28 cellular contexts compared by ENCODE assay signal in genomic region chr15:57481038-57481705, GRCh38.
"Had no signal": no experiment of that assay in that cellular context is flagged by ENCODE, and none has a peak within 500 bp of the region (broad histone marks: within the 10 kb centered on the region; RNA-seq: fewer than 3 reads in every experiment).

No MANE protein-coding gene starts in this region.

- H3K4me3 ChIP-seq: heart right ventricle, hepatocyte, left ventricle myocardium inferior, lung, mucosa of descending colon, pancreas, prostate gland, skin epidermis, suprapubic skin, thoracic aorta, tibial artery, upper lobe of right lung had no signal

- H3K4me1 ChIP-seq: left ventricle myocardium inferior, upper lobe of right lung had no signal

- FAIRE-seq: pancreas, urothelium cell line had no signal

- H3K9me3 ChIP-seq: heart right ventricle, left ventricle myocardium inferior, mucosa of descending colon, pancreas, prostate gland, suprapubic skin, thoracic aorta, tibial artery, upper lobe of right lung had no signal

- H3K27ac ChIP-seq: heart right ventricle, hepatocyte, left ventricle myocardium inferior, skin epidermis, suprapubic skin, thoracic aorta, tibial artery, upper lobe of right lung had no signal

- ATAC-seq: heart right ventricle; mucosa of descending colon; naive thymus-derived CD4-positive, alpha-beta T cell; natural killer cell treated with Interleukin-12 subunit alpha and Interleukin-12 subunit beta and Interleukin-15 and Interleukin-18, amount 100 ng/mL, for 72 hours; pancreas; right cardiac atrium; sciatic nerve; stimulated activated effector memory CD8-positive, alpha-beta T cell treated with anti-CD3 and anti-CD28 coated beads, Interleukin-12 subunit alpha, Interleukin-12 subunit beta, amount 100 ng/mL, for 72 hours; upper lobe of right lung had no signal

- H3K36me3 ChIP-seq: left ventricle myocardium inferior, pancreas, prostate gland, suprapubic skin, thoracic aorta, tibial artery, upper lobe of right lung had no signal

- DNase-seq: heart right ventricle; left ventricle myocardium inferior; midbrain; mucosa of descending colon; naive thymus-derived CD4-positive, alpha-beta T cell; nucleus accumbens; pancreas; posterior cingulate gyrus; retina; right cardiac atrium; stimulated activated CD4-positive, alpha-beta T cell treated with anti-CD3 and anti-CD28 coated beads, Interleukin-12 subunit alpha, Interleukin-12 subunit beta, amount 100 ng/mL, for 4 hours; stimulated activated CD4-positive, alpha-beta T cell treated with anti-CD3 and anti-CD28 coated beads, Interleukin-15, amount 100 ng/mL, for 24 hours; stimulated activated CD4-positive, alpha-beta T cell treated with anti-CD3 and anti-CD28 coated beads, Interleukin-2, amount 100 ng/mL, for 24 hours; stimulated activated CD4-positive, alpha-beta T cell treated with anti-CD3 and anti-CD28 coated beads, Interleukin-4, amount 100 ng/mL, for 1 hour; stimulated activated naive CD4-positive, alpha-beta T cell; tibial artery; trophoblast cell; upper lobe of right lung had no signal
